ENCODE assay signal across 2 cellular contexts in genomic region chr5:90595766-90596165, GRCh38. TPM values are rescaled to one million over a fixed set of nuclear protein-coding genes. Genes with fewer than 3 reads are reported as not detected.
"Had no signal": no experiment of that assay in that cellular context is flagged by ENCODE, and none has a peak within 500 bp of the region (broad histone marks: within the 10 kb centered on the region; RNA-seq: fewer than 3 reads in every experiment).

No MANE protein-coding gene starts in this region.

RNA-seq across cellular contexts. Expression of gene ADGRV1, which starts 37.2 kb away (rescaled TPM):
- total RNA-seq: left ventricle myocardium inferior, left ventricle myocardium superior had no signal
